In the genomic region with DNA sequence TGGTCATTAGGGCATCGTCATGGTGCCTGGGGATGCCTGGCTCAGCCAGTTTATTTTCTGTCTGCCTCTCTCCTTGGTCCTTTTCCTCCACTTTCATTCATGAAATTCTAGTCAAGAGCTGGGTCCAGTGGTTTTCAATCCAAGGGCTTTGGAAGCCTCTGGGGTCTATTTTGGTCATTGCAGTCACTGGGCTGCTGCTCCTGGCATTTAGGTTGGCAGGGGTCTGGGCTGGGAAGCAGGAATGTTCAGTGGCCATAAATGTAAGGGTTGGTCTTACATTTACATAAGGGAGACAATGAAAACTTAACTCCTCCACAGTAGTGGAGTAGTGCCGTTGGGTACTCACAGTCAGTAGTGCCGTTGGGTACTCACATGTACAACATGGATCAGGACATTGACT, we compare ENCODE assay signal across 2 cellular contexts.
TF ChIP-seq lines count a peak whose summit lies in the region.

No MANE protein-coding gene starts in this region.

TF ChIP-seq in GM23338, 12 proteins besides CTCF, POLR2A, EP300 and RAD21 (continues in another document):
- TF ChIP-seq STAT1 (IDR thresholded peaks at IDR 0.05; ENCODE audit: unreplicated experiment) (no peak), REST (IDR thresholded peaks at IDR 0.05; ENCODE audit: unreplicated experiment) (no peak), EZH2phosphoT487 (IDR thresholded peaks at IDR 0.05; ENCODE audit: unreplicated experiment) (no peak), ZNF114 (CRISPR knock-in tag; IDR thresholded peaks at IDR 0.05) (no peak), POLR2AphosphoS5 (IDR thresholded peaks at IDR 0.05; ENCODE audit: low read depth) (no peak), JUNB (IDR thresholded peaks at IDR 0.05; ENCODE audit: unreplicated experiment) (no peak), CREB1 (CRISPR knock-in tag; IDR thresholded peaks at IDR 0.05; ENCODE audit: low read depth) (no peak), ZNF331 (CRISPR knock-in tag; IDR thresholded peaks at IDR 0.05; ENCODE audit: low read depth) (no peak), EZH2 (IDR thresholded peaks at IDR 0.05; ENCODE audit: low read depth, unreplicated experiment) (no peak)
- TF ChIP-seq, protein P1, sequence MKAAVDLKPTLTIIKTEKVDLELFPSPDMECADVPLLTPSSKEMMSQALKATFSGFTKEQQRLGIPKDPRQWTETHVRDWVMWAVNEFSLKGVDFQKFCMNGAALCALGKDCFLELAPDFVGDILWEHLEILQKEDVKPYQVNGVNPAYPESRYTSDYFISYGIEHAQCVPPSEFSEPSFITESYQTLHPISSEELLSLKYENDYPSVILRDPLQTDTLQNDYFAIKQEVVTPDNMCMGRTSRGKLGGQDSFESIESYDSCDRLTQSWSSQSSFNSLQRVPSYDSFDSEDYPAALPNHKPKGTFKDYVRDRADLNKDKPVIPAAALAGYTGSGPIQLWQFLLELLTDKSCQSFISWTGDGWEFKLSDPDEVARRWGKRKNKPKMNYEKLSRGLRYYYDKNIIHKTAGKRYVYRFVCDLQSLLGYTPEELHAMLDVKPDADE (IDR thresholded peaks at IDR 0.05) = no peak

TF ChIP-seq in SK-N-SH treated with all-trans-retinoic acid at 6 μM for 48 hours, 23 proteins besides CTCF, POLR2A, EP300 and RAD21:
- TF ChIP-seq, protein P2, sequence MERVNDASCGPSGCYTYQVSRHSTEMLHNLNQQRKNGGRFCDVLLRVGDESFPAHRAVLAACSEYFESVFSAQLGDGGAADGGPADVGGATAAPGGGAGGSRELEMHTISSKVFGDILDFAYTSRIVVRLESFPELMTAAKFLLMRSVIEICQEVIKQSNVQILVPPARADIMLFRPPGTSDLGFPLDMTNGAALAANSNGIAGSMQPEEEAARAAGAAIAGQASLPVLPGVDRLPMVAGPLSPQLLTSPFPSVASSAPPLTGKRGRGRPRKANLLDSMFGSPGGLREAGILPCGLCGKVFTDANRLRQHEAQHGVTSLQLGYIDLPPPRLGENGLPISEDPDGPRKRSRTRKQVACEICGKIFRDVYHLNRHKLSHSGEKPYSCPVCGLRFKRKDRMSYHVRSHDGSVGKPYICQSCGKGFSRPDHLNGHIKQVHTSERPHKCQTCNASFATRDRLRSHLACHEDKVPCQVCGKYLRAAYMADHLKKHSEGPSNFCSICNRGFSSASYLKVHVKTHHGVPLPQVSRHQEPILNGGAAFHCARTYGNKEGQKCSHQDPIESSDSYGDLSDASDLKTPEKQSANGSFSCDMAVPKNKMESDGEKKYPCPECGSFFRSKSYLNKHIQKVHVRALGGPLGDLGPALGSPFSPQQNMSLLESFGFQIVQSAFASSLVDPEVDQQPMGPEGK (CRISPR knock-in tag; IDR thresholded peaks at IDR 0.05; ENCODE audit: borderline replicate concordance) = no peak
TF ChIP-seq in SK-N-SH treated with all-trans-retinoic acid at 6 μM for 48 hours: peak in this region for 0.
